In genomic region chr7:103123529-103123928, GRCh38 we compare ENCODE assay signal across 11 cellular contexts.
"Had no signal": no experiment of that assay in that cellular context is flagged by ENCODE, and none has a peak within 500 bp of the region (broad histone marks: within the 10 kb centered on the region; RNA-seq: fewer than 3 reads in every experiment).

No MANE protein-coding gene starts in this region.

- DNase-seq: effector memory CD4-positive, alpha-beta T cell; heart left ventricle; hippocampal formation; kidney glomerular epithelial cell; mammary epithelial cell; naive thymus-derived CD8-positive, alpha-beta T cell; right cardiac atrium; small intestine; stimulated activated CD4-positive, alpha-beta T cell treated with anti-CD3 and anti-CD28 coated beads, Interleukin-12 subunit alpha, Interleukin-12 subunit beta, amount 100 ng/mL, for 4 hours; stimulated activated naive CD4-positive, alpha-beta T cell treated with Interleukin-2 at 50 U/mL for 16 hours; trophoblast cell had no signal
